ENCODE assay signal across 23 cellular contexts in genomic region chr10:63064706-63065105, GRCh38.
DNase-seq lines count a peak whose midpoint lies in the region; ATAC-seq and TF ChIP-seq lines count a peak whose summit lies in the region.
"Had no signal": no experiment of that assay in that cellular context is flagged by ENCODE, and none has a peak within 500 bp of the region (broad histone marks: within the 10 kb centered on the region; RNA-seq: fewer than 3 reads in every experiment).

No MANE protein-coding gene starts in this region.

- H3K9me3 Mint-ChIP-seq in activated naive CD8-positive, alpha-beta T cell treated with anti-CD3 and anti-CD28 coated beads, Interleukin-2, amount 50 U/mL, for 24 hours: peaks cover 3% of the 10 kb centered on the region
- H3K9me3 Mint-ChIP-seq in activated naive CD8-positive, alpha-beta T cell treated with anti-CD3 and anti-CD28 coated beads for 36 hours: no peaks in the 10 kb centered on the region
- H3K9me3 Mint-ChIP-seq: activated B cell treated with CpG ODN at 0.5 μM for 24 hours; CD4-positive, alpha-beta memory T cell; H9 had no signal

- intact Hi-C loops in left colon (cut with DNase I, micrococcal nuclease): no loop called here

- H3K36me3 Mint-ChIP-seq in activated naive CD8-positive, alpha-beta T cell treated with anti-CD3 and anti-CD28 coated beads, Interleukin-2, amount 50 U/mL, for 24 hours (ENCODE audit: low read depth): no peaks in the 10 kb centered on the region
- H3K36me3 Mint-ChIP-seq in activated naive CD8-positive, alpha-beta T cell treated with anti-CD3 and anti-CD28 coated beads for 36 hours: no peaks in the 10 kb centered on the region
- H3K36me3 Mint-ChIP-seq: CD4-positive, alpha-beta memory T cell had no signal

- TF ChIP-seq CTCF in foreskin keratinocyte (conservative IDR thresholded peaks at IDR 0.05): no peak

- peaks cover 10% of the 10 kb centered on the region for H3K4me1 Mint-ChIP-seq in activated naive CD8-positive, alpha-beta T cell treated with anti-CD3 and anti-CD28 coated beads, Interleukin-2, amount 50 U/mL, for 24 hours
- peaks cover 6% of the 10 kb centered on the region for H3K4me1 Mint-ChIP-seq in activated naive CD8-positive, alpha-beta T cell treated with anti-CD3 and anti-CD28 coated beads for 36 hours
- H3K4me1 Mint-ChIP-seq: activated B cell treated with CpG ODN at 0.5 μM for 24 hours had no signal

- DNase-seq in activated naive CD8-positive, alpha-beta T cell treated with anti-CD3 and anti-CD28 coated beads, Interleukin-2, amount 50 U/mL, for 24 hours: no peak
- no peak for DNase-seq in activated naive CD8-positive, alpha-beta T cell treated with anti-CD3 and anti-CD28 coated beads for 36 hours
- DNase-seq in amniotic epithelial cell (ENCODE audit: low read depth) (peak; percentile 6), foreskin keratinocyte (peak; percentile 46 to 78), left colon (no peak), nucleus accumbens (lab: John Stamatoyannopoulos, UW) (no peak), NCI-H510A (lab: John Stamatoyannopoulos, UW) (no peak)
- DNase-seq: ACHN; activated B cell treated with CpG ODN at 0.5 μM for 24 hours; body of pancreas; CD4-positive, alpha-beta memory T cell; DMS53; erythroblast; H9; islet precursor cell; midbrain; NCI-H146; NCI-H345; retina; T-helper 17 cell had no signal

- H3K4me1 ChIP-seq in foreskin keratinocyte: no peaks in the 10 kb centered on the region
- H3K4me1 ChIP-seq: body of pancreas had no signal

- H3K27me3 ChIP-seq in foreskin keratinocyte: peaks cover 2% of the 10 kb centered on the region
- H3K27me3 ChIP-seq: body of pancreas, neutrophil had no signal

- H3K4me3 Mint-ChIP-seq in activated naive CD8-positive, alpha-beta T cell treated with anti-CD3 and anti-CD28 coated beads, Interleukin-2, amount 50 U/mL, for 24 hours: peak overlapping the region; percentile 3
- no peak overlapping the region for H3K4me3 Mint-ChIP-seq in activated naive CD8-positive, alpha-beta T cell treated with anti-CD3 and anti-CD28 coated beads for 36 hours
- H3K4me3 Mint-ChIP-seq: activated B cell treated with CpG ODN at 0.5 μM for 24 hours, H9, T-helper 17 cell had no signal

- H3K27ac ChIP-seq in foreskin keratinocyte: no peak overlapping the region
- H3K27ac ChIP-seq: body of pancreas, neutrophil had no signal

- peaks cover 62% of the 10 kb centered on the region for H3K27me3 Mint-ChIP-seq in activated naive CD8-positive, alpha-beta T cell treated with anti-CD3 and anti-CD28 coated beads, Interleukin-2, amount 50 U/mL, for 24 hours
- H3K27me3 Mint-ChIP-seq in activated naive CD8-positive, alpha-beta T cell treated with anti-CD3 and anti-CD28 coated beads for 36 hours: peaks cover 57% of the 10 kb centered on the region

- H3K27ac Mint-ChIP-seq in activated naive CD8-positive, alpha-beta T cell treated with anti-CD3 and anti-CD28 coated beads, Interleukin-2, amount 50 U/mL, for 24 hours: no peak overlapping the region
- H3K27ac Mint-ChIP-seq in activated naive CD8-positive, alpha-beta T cell treated with anti-CD3 and anti-CD28 coated beads for 36 hours: no peak overlapping the region
- H3K27ac Mint-ChIP-seq: activated B cell treated with CpG ODN at 0.5 μM for 24 hours; CD4-positive, alpha-beta memory T cell; T-helper 17 cell had no signal

- no peak for ATAC-seq in activated naive CD8-positive, alpha-beta T cell treated with anti-CD3 and anti-CD28 coated beads, Interleukin-2, amount 50 U/mL, for 24 hours
- peak; percentile 86 for ATAC-seq in foreskin keratinocyte
- no peak for ATAC-seq in left colon
- no peak for ATAC-seq in HG03342 (IDR thresholded peaks at IDR 0.05; ENCODE audit: unreplicated experiment)
- ATAC-seq: body of pancreas, Right ventricle myocardium inferior, T-helper 17 cell had no signal

Comparison
In these comparisons a context has a peak if more than half of its experiments do, and no peak if none do; other contexts are left out.
1. DNase-seq: peak in amniotic epithelial cell (single experiment) and foreskin keratinocyte (2 of 2); none in activated naive CD8-positive, alpha-beta T cell treated with anti-CD3 and anti-CD28 coated beads, Interleukin-2, amount 50 U/mL, for 24 hours (single experiment), activated naive CD8-positive, alpha-beta T cell treated with anti-CD3 and anti-CD28 coated beads for 36 hours (single experiment), left colon (0 of 2), nucleus accumbens (0 of 56) and NCI-H510A (single experiment).